9 cellular contexts compared by ENCODE assay signal in genomic region chr2:161414015-161414384, GRCh38. TPM values are rescaled to one million over a fixed set of nuclear protein-coding genes. Genes with fewer than 3 reads are reported as not detected.
DNase-seq lines count a peak whose midpoint lies in the region; ATAC-seq and TF ChIP-seq lines count a peak whose summit lies in the region.
"Had no signal": no experiment of that assay in that cellular context is flagged by ENCODE, and none has a peak within 500 bp of the region (broad histone marks: within the 10 kb centered on the region; RNA-seq: fewer than 3 reads in every experiment).

No MANE protein-coding gene starts in this region.

- H3K9me3 Mint-ChIP-seq in activated T-helper 1 cell treated with anti-CD3 and anti-CD28 coated beads, Interleukin-12 subunit alpha, Interleukin-12 subunit beta, Interleukin-2, Interleukin-4 antibody, amounts not matched to agents 30 ng/mL and 10 ng/mL and 1 ng/mL, durations not matched to agents 14 hours and 24 hours and 36 hours: no peaks in the 10 kb centered on the region

- no peak for TF ChIP-seq CTCF in spleen (IDR thresholded peaks at IDR 0.05 in 8 of 11, conservative IDR thresholded peaks at IDR 0.05 in 3 of 11)
- TF ChIP-seq CTCF in GM13977 (IDR thresholded peaks at IDR 0.05; ENCODE audit: extremely low read depth, insufficient read depth, missing control alignments): no peak

- no peak overlapping the region for H3K27ac Mint-ChIP-seq in activated T-helper 1 cell treated with anti-CD3 and anti-CD28 coated beads, Interleukin-12 subunit alpha, Interleukin-12 subunit beta, Interleukin-2, Interleukin-4 antibody, amounts not matched to agents 30 ng/mL and 10 ng/mL and 1 ng/mL, durations not matched to agents 14 hours and 24 hours and 36 hours

- ATAC-seq in GM19467 (IDR thresholded peaks at IDR 0.05; ENCODE audit: unreplicated experiment): no peak

- H3K4me3 ChIP-seq in iPS-15b (ENCODE audit: low read depth, low read length) (peak overlapping the region; percentile 54), spleen (peak overlapping the region in 7 of 8 donors; percentile 11 to 69 (median 39))

- DNase-seq in NCI-H2107 treated with DMSO at 0.1 percent for 48 hours (lab: John Stamatoyannopoulos, UW; ENCODE audit: unreplicated experiment): peak; percentile 6
- no peak for DNase-seq in NCI-H2107 (lab: John Stamatoyannopoulos, UW)
- no peak for DNase-seq in activated T-helper 1 cell treated with anti-CD3 and anti-CD28 coated beads, Interleukin-12 subunit alpha, Interleukin-12 subunit beta, Interleukin-2, Interleukin-4 antibody, amounts not matched to agents 30 ng/mL and 10 ng/mL and 1 ng/mL, durations not matched to agents 14 hours and 24 hours and 36 hours (ENCODE audit: low spot score)
- no peak for DNase-seq in spleen
- DNase-seq in stimulated activated CD4-positive, alpha-beta T cell treated with anti-CD3 and anti-CD28 coated beads, Interleukin-1b, Interleukin-23, amount 100 ng/mL, for 48 hours: no peak
- no peak for DNase-seq in GM13977 (ENCODE audit: low spot score)
- DNase-seq: MV-4-11 had no signal

- peaks cover 49% of the 10 kb centered on the region for H3K27me3 Mint-ChIP-seq in activated T-helper 1 cell treated with anti-CD3 and anti-CD28 coated beads, Interleukin-12 subunit alpha, Interleukin-12 subunit beta, Interleukin-2, Interleukin-4 antibody, amounts not matched to agents 30 ng/mL and 10 ng/mL and 1 ng/mL, durations not matched to agents 14 hours and 24 hours and 36 hours (ENCODE audit: insufficient read depth)

- in situ Hi-C loops in GM13977 (cut with MboI; ENCODE audit: low pct_unique_long_range_greater_than_20kb, low sequenced_read_pairs, unreplicated experiment): no loop called here

- H3K27me3 ChIP-seq in iPS-15b (ENCODE audit: control insufficient read depth, insufficient read depth, low read length) (peaks cover 69% of the 10 kb centered on the region), spleen (replicated peaks in 1 of 7) (peaks cover 0 to 58% (median 57%) of the 10 kb centered on the region in 7 donors)

- no peak for TF ChIP-seq POLR2A in spleen (IDR thresholded peaks at IDR 0.05)

- H3K9ac ChIP-seq in iPS-15b (ENCODE audit: low read depth, low read length): no peak overlapping the region

- peaks cover 12% of the 10 kb centered on the region for H3K4me1 ChIP-seq in iPS-15b (ENCODE audit: control insufficient read depth, insufficient read depth, low read length)
- peaks cover 17 to 53% (median 49%) of the 10 kb centered on the region in 6 donors for H3K4me1 ChIP-seq in spleen

- no peak overlapping the region for H3K27ac ChIP-seq in spleen

- H3K4me1 Mint-ChIP-seq in activated T-helper 1 cell treated with anti-CD3 and anti-CD28 coated beads, Interleukin-12 subunit alpha, Interleukin-12 subunit beta, Interleukin-2, Interleukin-4 antibody, amounts not matched to agents 30 ng/mL and 10 ng/mL and 1 ng/mL, durations not matched to agents 14 hours and 24 hours and 36 hours (ENCODE audit: low read depth): peaks cover 50% of the 10 kb centered on the region

- H3K36me3 Mint-ChIP-seq in activated T-helper 1 cell treated with anti-CD3 and anti-CD28 coated beads, Interleukin-12 subunit alpha, Interleukin-12 subunit beta, Interleukin-2, Interleukin-4 antibody, amounts not matched to agents 30 ng/mL and 10 ng/mL and 1 ng/mL, durations not matched to agents 14 hours and 24 hours and 36 hours (ENCODE audit: low read depth): peaks cover 21% of the 10 kb centered on the region

- intact Hi-C loops in activated T-helper 1 cell treated with anti-CD3 and anti-CD28 coated beads, Interleukin-12 subunit alpha, Interleukin-12 subunit beta, Interleukin-2, Interleukin-4 antibody, amounts not matched to agents 30 ng/mL and 10 ng/mL and 1 ng/mL, durations not matched to agents 14 hours and 24 hours and 36 hours (cut with micrococcal nuclease): loop anchor here (1.0 kb wide), 1 partner anchor 532 kb away; no protein-coding TSS in a partner anchor
- intact Hi-C loops in spleen (cut with DNase I; ENCODE audit: low total_unique reads): no loop called here

- no peaks in the 10 kb centered on the region for H3K36me3 ChIP-seq in iPS-15b (ENCODE audit: control insufficient read depth, insufficient read depth, low read length)
- H3K36me3 ChIP-seq in spleen: peaks cover 0 to 25% (median 0%) of the 10 kb centered on the region in 6 donors

- WGBS in spleen, 5 donors: 51 to 57% (median 53%) methylated on average over 8 of the region's 8 CpGs

- H3K9me3 ChIP-seq in iPS-15b (ENCODE audit: control insufficient read depth, insufficient read depth, low read length) (no peaks in the 10 kb centered on the region), spleen (no peaks in the 10 kb centered on the region)

- peak overlapping the region; percentile 75 for H3K4me3 Mint-ChIP-seq in activated T-helper 1 cell treated with anti-CD3 and anti-CD28 coated beads, Interleukin-12 subunit alpha, Interleukin-12 subunit beta, Interleukin-2, Interleukin-4 antibody, amounts not matched to agents 30 ng/mL and 10 ng/mL and 1 ng/mL, durations not matched to agents 14 hours and 24 hours and 36 hours

RNA-seq across cellular contexts. Expression of gene TBR1, which starts 2.1 kb away (rescaled TPM):
- 0.05 TPM in 1 of 2 replicates, not detected in the other for total RNA-seq in activated T-helper 1 cell treated with anti-CD3 and anti-CD28 coated beads, Interleukin-12 subunit alpha, Interleukin-12 subunit beta, Interleukin-2, Interleukin-4 antibody, amounts not matched to agents 30 ng/mL and 10 ng/mL and 1 ng/mL, durations not matched to agents 14 hours and 24 hours and 36 hours
- total RNA-seq in spleen: under 1 TPM in 1 of 7 donors, not detected in 6; 0.17 TPM
- under 1 TPM in 1 of 3 donors, not detected in 2; 0.03 TPM for polyA plus RNA-seq in spleen
